ENCODE assay signal across 17 cellular contexts in genomic region chr3:175246234-175246633, GRCh38.
"Had no signal": no experiment of that assay in that cellular context is flagged by ENCODE, and none has a peak within 500 bp of the region (broad histone marks: within the 10 kb centered on the region; RNA-seq: fewer than 3 reads in every experiment).

No MANE protein-coding gene starts in this region.

- H3K4me3 ChIP-seq: stomach, suprapubic skin, testis, thoracic aorta, thyroid gland, tibial artery, tibial nerve, transverse colon, upper lobe of left lung, upper lobe of right lung, uterus, vagina had no signal

- H3K9me3 ChIP-seq: stomach, suprapubic skin, testis, thoracic aorta, thyroid gland, tibial artery, tibial nerve, transverse colon, upper lobe of left lung, upper lobe of right lung, uterus, vagina had no signal

- ATAC-seq: stimulated activated effector memory CD8-positive, alpha-beta T cell treated with anti-CD3 and anti-CD28 coated beads, Interleukin-12 subunit alpha, Interleukin-12 subunit beta, amount 100 ng/mL, for 72 hours; stimulated activated memory B cell treated with anti-CD40 and anti-IgM and Interleukin-4, amounts not matched to agents 10 μg/mL and 1 μg/mL and 100 μg/mL, for 72 hours; stimulated activated naive B cell treated with anti-CD40 and anti-IgM and Interleukin-4, amounts not matched to agents 10 μg/mL and 1 μg/mL and 100 μg/mL, for 72 hours; stimulated activated naive CD8-positive, alpha-beta T cell treated with anti-CD3 and anti-CD28 coated beads, Interleukin-15, amount 100 ng/mL, for 72 hours; stimulated activated naive CD8-positive, alpha-beta T cell treated with anti-CD3 and anti-CD28 coated beads, Interleukin-15, Interleukin-2, amounts not matched to agents 100 U/mL and 50 U/mL, for 24 hours; upper lobe of right lung had no signal

- H3K27me3 ChIP-seq: stomach, suprapubic skin, testis, thyroid gland, tibial artery, tibial nerve, transverse colon, upper lobe of left lung, upper lobe of right lung, uterus, vagina had no signal

- H3K27ac ChIP-seq: stomach, suprapubic skin, testis, thoracic aorta, thyroid gland, tibial artery, tibial nerve, transverse colon, upper lobe of left lung, upper lobe of right lung, uterus, vagina had no signal

- H3K36me3 ChIP-seq: stomach, suprapubic skin, thoracic aorta, thyroid gland, tibial artery, tibial nerve, transverse colon, upper lobe of left lung, upper lobe of right lung, uterus, vagina had no signal
